17 cellular contexts compared by ENCODE assay signal in genomic region chr6:79065232-79065631, GRCh38.
"Had no signal": no experiment of that assay in that cellular context is flagged by ENCODE, and none has a peak within 500 bp of the region (broad histone marks: within the 10 kb centered on the region; RNA-seq: fewer than 3 reads in every experiment).

No MANE protein-coding gene starts in this region.

- H3K4me3 Mint-ChIP-seq: activated CD4-positive, alpha-beta T cell treated with anti-CD3 and anti-CD28 coated beads for 36 hours; activated naive CD8-positive, alpha-beta T cell; endodermal cell; mesothelial cell of epicardium; nephron; stimulated activated naive B cell treated with anti-CD40 and anti-IgM and Interleukin-4, amounts not matched to agents 10 μg/mL and 1 μg/mL and 100 μg/mL, for 72 hours; T-helper 1 cell treated with Interleukin-12 subunit alpha and Interleukin-12 subunit beta and Interleukin-4 antibody, amounts not matched to agents 30 μg/mL and 1 μg/mL, for 36 hours had no signal

- ATAC-seq: activated CD4-positive, alpha-beta T cell treated with anti-CD3 and anti-CD28 coated beads for 36 hours; body of pancreas; left lung had no signal

- H3K27ac ChIP-seq: body of pancreas, left lung, thyroid gland had no signal

- H3K9me3 ChIP-seq: body of pancreas, left lung, thyroid gland had no signal

- FAIRE-seq: keratinocyte had no signal

- H3K9me3 Mint-ChIP-seq: endodermal cell; mesothelial cell of epicardium; nephron; stimulated activated naive B cell treated with anti-CD40 and anti-IgM and Interleukin-4, amounts not matched to agents 10 μg/mL and 1 μg/mL and 100 μg/mL, for 72 hours; T-helper 1 cell treated with Interleukin-12 subunit alpha and Interleukin-12 subunit beta and Interleukin-4 antibody, amounts not matched to agents 30 μg/mL and 1 μg/mL, for 36 hours had no signal

- DNase-seq: activated CD4-positive, alpha-beta T cell treated with anti-CD3 and anti-CD28 coated beads for 36 hours; activated CD4-positive, alpha-beta T cell treated with anti-CD3 and anti-CD28 coated beads, Interleukin-2, amount 50 U/mL, for 48 hours; activated T-cell treated with anti-CD3 and anti-CD28 coated beads for 4 hours; amniotic stem cell; body of pancreas; caudate nucleus; endodermal cell; left lung; nucleus accumbens; retina; stimulated activated naive B cell treated with anti-CD40 and anti-IgM and Interleukin-4, amounts not matched to agents 10 μg/mL and 1 μg/mL and 100 μg/mL, for 72 hours; thyroid gland had no signal

- H3K27ac Mint-ChIP-seq: activated CD4-positive, alpha-beta T cell treated with anti-CD3 and anti-CD28 coated beads for 36 hours; activated naive CD8-positive, alpha-beta T cell; endodermal cell; mesothelial cell of epicardium; nephron; stimulated activated naive B cell treated with anti-CD40 and anti-IgM and Interleukin-4, amounts not matched to agents 10 μg/mL and 1 μg/mL and 100 μg/mL, for 72 hours; T-helper 1 cell treated with Interleukin-12 subunit alpha and Interleukin-12 subunit beta and Interleukin-4 antibody, amounts not matched to agents 30 μg/mL and 1 μg/mL, for 36 hours had no signal

- H3K4me3 ChIP-seq: body of pancreas, left lung, thyroid gland had no signal

- H3K27me3 Mint-ChIP-seq: activated CD4-positive, alpha-beta T cell treated with anti-CD3 and anti-CD28 coated beads for 36 hours; activated naive CD8-positive, alpha-beta T cell; stimulated activated naive B cell treated with anti-CD40 and anti-IgM and Interleukin-4, amounts not matched to agents 10 μg/mL and 1 μg/mL and 100 μg/mL, for 72 hours had no signal

- H3K27me3 ChIP-seq: body of pancreas, left lung, thyroid gland had no signal
